Comparison of ENCODE assay signal across 28 cellular contexts in genomic region chr7:32058017-32058416, GRCh38. TPM values are rescaled to one million over a fixed set of nuclear protein-coding genes. Genes with fewer than 3 reads are reported as not detected.
DNase-seq lines count a peak whose midpoint lies in the region; ATAC-seq, FAIRE-seq and TF ChIP-seq lines count a peak whose summit lies in the region.
"Had no signal": no experiment of that assay in that cellular context is flagged by ENCODE, and none has a peak within 500 bp of the region (broad histone marks: within the 10 kb centered on the region; RNA-seq: fewer than 3 reads in every experiment).

No MANE protein-coding gene starts in this region.

- no peak overlapping the region; the same call in 1 of the 2 replicates for H3K9ac ChIP-seq in SK-N-SH
- H3K9ac ChIP-seq: neural progenitor cell had no signal

- TF ChIP-seq CTCF in SK-N-SH (IDR thresholded peaks at IDR 0.05), result no peak
- no peak for TF ChIP-seq CTCF in left ventricle myocardium inferior (IDR thresholded peaks at IDR 0.05; ENCODE audit: borderline replicate concordance)

- H3K9me3 ChIP-seq in SK-N-SH (no peaks in the 10 kb centered on the region), left ventricle myocardium inferior (replicated peaks) (no peaks in the 10 kb centered on the region), small intestine (ENCODE audit: control insufficient read depth, low read depth) (no peaks in the 10 kb centered on the region)
- H3K9me3 ChIP-seq: left lung, mucosa of descending colon, Peyer's patch, prostate gland, thyroid gland had no signal

- 18% methylated on average over 5 of the region's 5 CpGs for WGBS in SK-N-SH (ENCODE audit: low lambda C conversion rate)
- WGBS in small intestine, 3 donors, result 78 to 95% (median 90%) methylated on average over 5 of the region's 5 CpGs

- no peak for TF ChIP-seq EP300 in SK-N-SH (IDR thresholded peaks at IDR 0.05; ENCODE audit: borderline replicate concordance in 1 of 2, low read depth in 1 of 2, low read length in 1 of 2)

- no peak overlapping the region for H2AFZ ChIP-seq in SK-N-SH (ENCODE audit: low read depth)
- H2AFZ ChIP-seq: GM23338, neural progenitor cell had no signal

- H3K4me2 ChIP-seq in SK-N-SH, result peak overlapping the region; percentile 68
- H3K4me2 ChIP-seq: GM23338, neural progenitor cell, smooth muscle cell had no signal

- ATAC-seq in SK-N-SH treated with all-trans-retinoic acid at 6 μM for 48 hours, result no peak
- ATAC-seq: GM23338; left lung; mucosa of descending colon; stimulated activated memory B cell treated with anti-CD40 and anti-IgM and Interleukin-4, amounts not matched to agents 10 μg/mL and 1 μg/mL and 100 μg/mL, for 72 hours had no signal

- intact Hi-C loops in left ventricle myocardium inferior (cut with micrococcal nuclease), result no loop called here

- FAIRE-seq in small intestine (lab: Jason Lieb, UNC), result no peak

- H3K36me3 ChIP-seq in SK-N-SH (replicated peaks in 1 of 2; ENCODE audit: control insufficient read depth in 1 of 2, insufficient read depth in 2 of 2, low read length in 1 of 2) (no peaks in the 10 kb centered on the region), left ventricle myocardium inferior (no peaks in the 10 kb centered on the region), small intestine (ENCODE audit: control insufficient read depth in 2 of 2, insufficient read depth in 2 of 2, low read length in 2 of 2) (no peaks in the 10 kb centered on the region)
- H3K36me3 ChIP-seq: brain microvascular endothelial cell, left lung, neural progenitor cell, Peyer's patch, prostate gland, thyroid gland had no signal

- POLR2A ChIA-PET in SK-N-SH (lab: Yijun Ruan, JAX), result no interaction called here

- no peaks in the 10 kb centered on the region for H3F3A ChIP-seq in SK-N-SH (replicated peaks; ENCODE audit: insufficient read depth)

- H4K20me1 ChIP-seq in SK-N-SH (ENCODE audit: insufficient read depth), result no peaks in the 10 kb centered on the region

- TF ChIP-seq RAD21 in SK-N-SH (IDR thresholded peaks at IDR 0.05; ENCODE audit: low read length), result no peak

- CTCF ChIA-PET in SK-N-SH (lab: Yijun Ruan, JAX), result interaction anchor here (1.7 kb wide), 1 partner anchor 9 kb away, joined by 4 read pairs; no protein-coding TSS in a partner anchor

- no peaks in the 10 kb centered on the region for H3K79me2 ChIP-seq in SK-N-SH (ENCODE audit: insufficient read depth)

- no peak overlapping the region for H3K4me3 ChIP-seq in SK-N-SH (ENCODE audit: low read depth in 2 of 2, low read length in 1 of 2)
- peak overlapping the region; percentile 14 for H3K4me3 ChIP-seq in left ventricle myocardium inferior
- no peak overlapping the region for H3K4me3 ChIP-seq in small intestine (ENCODE audit: low read depth in 1 of 2, low read length in 2 of 2)
- H3K4me3 ChIP-seq: coronary artery, GM23338, left lung, mucosa of descending colon, neural progenitor cell, Peyer's patch, prostate gland, smooth muscle cell, thyroid gland had no signal

- peaks cover 3 to 15% of the 10 kb centered on the region in 2 experiments; a peak in 3 of 4 replicates for H3K4me1 ChIP-seq in SK-N-SH (ENCODE audit: control insufficient read depth in 1 of 2, insufficient read depth in 2 of 2, low read depth in 1 of 2, low read length in 1 of 2)
- peaks cover 98% of the 10 kb centered on the region for H3K4me1 ChIP-seq in left ventricle myocardium inferior
- H3K4me1 ChIP-seq in small intestine (ENCODE audit: control insufficient read depth in 2 of 2, insufficient read depth in 1 of 2, low read depth in 1 of 2, low read length in 1 of 2), result no peaks in the 10 kb centered on the region
- H3K4me1 ChIP-seq: left lung, prostate gland, thyroid gland had no signal

- H3K27ac ChIP-seq in SK-N-SH (ENCODE audit: low read depth in 2 of 2, low read length in 1 of 2), result peak overlapping the region; percentile 53 to 74; a peak in 3 of 4 replicates
- peak overlapping the region; percentile 71 for H3K27ac ChIP-seq in left ventricle myocardium inferior (replicated peaks)
- H3K27ac ChIP-seq in small intestine (ENCODE audit: low read depth in 1 of 2, low read length in 1 of 2), result no peak overlapping the region
- H3K27ac ChIP-seq: brain microvascular endothelial cell, coronary artery, left lung, neural progenitor cell, prostate gland, thyroid gland had no signal

- H3K9me2 ChIP-seq in SK-N-SH, result no peaks in the 10 kb centered on the region

- H3K27me3 ChIP-seq in SK-N-SH (ENCODE audit: insufficient read depth), result peaks cover 9% of the 10 kb centered on the region; the same call in 1 of the 2 replicates
- no peaks in the 10 kb centered on the region for H3K27me3 ChIP-seq in left ventricle myocardium inferior (ENCODE audit: low read depth)
- no peaks in the 10 kb centered on the region for H3K27me3 ChIP-seq in small intestine (ENCODE audit: control insufficient read depth in 2 of 2, insufficient read depth in 2 of 2, low read length in 2 of 2)
- H3K27me3 ChIP-seq: brain microvascular endothelial cell, left lung, Peyer's patch, thyroid gland had no signal

- DNase-seq in SK-N-SH (no peak), RPMI7951 (ENCODE audit: low read depth) (peak; percentile 58), left ventricle myocardium inferior (no peak), stromal cell of bone marrow (ENCODE audit: low read depth) (peak; percentile 66), NCI-H82 (lab: John Stamatoyannopoulos, UW) (no peak), small intestine (no peak), GDM1 (lab: John Stamatoyannopoulos, UW) (no peak)
- DNase-seq: activated B cell treated with CpG ODN at 0.5 μM for 24 hours; activated CD4-positive, alpha-beta T cell treated with anti-CD3 and anti-CD28 coated beads, Interleukin-2, amount 50 U/mL, for 4 hours; activated CD8-positive, alpha-beta memory T cell treated with anti-CD3 and anti-CD28 coated beads, Interleukin-2, amount 50 U/mL, for 48 hours; brain microvascular endothelial cell; Karpas-422; left lung; mucosa of descending colon; NCI-H1048; NCI-H2081 treated with DMSO at 0.1 percent for 48 hours; NCI-H524 treated with DMSO at 0.1 percent for 48 hours; Peyer's patch; T1000; thyroid gland had no signal

TF ChIP-seq in SK-N-SH, 30 proteins besides CTCF, POLR2A, EP300 and RAD21:
- TF ChIP-seq SIN3A (IDR thresholded peaks at IDR 0.05; ENCODE audit: borderline replicate concordance, low read depth, low read length) (no peak), MEF2A (IDR thresholded peaks at IDR 0.05; ENCODE audit: borderline replicate concordance, low read depth) (no peak), FOXJ3 (CRISPR knock-in tag; IDR thresholded peaks at IDR 0.05) (no peak), POLR2AphosphoS5 (IDR thresholded peaks at IDR 0.05; ENCODE audit: low read depth, low read length) (no peak), TEAD4 (IDR thresholded peaks at IDR 0.05; ENCODE audit: borderline replicate concordance, insufficient read depth) (no peak), EZH2phosphoT487 (IDR thresholded peaks at IDR 0.05; ENCODE audit: borderline replicate concordance, low read depth) (no peak), SMC3 (IDR thresholded peaks at IDR 0.05; ENCODE audit: low read depth, low read length) (no peak), NRF1 (IDR thresholded peaks at IDR 0.05; ENCODE audit: low read depth, low read length) (no peak), RXRA (IDR thresholded peaks at IDR 0.05; ENCODE audit: borderline replicate concordance, low read depth) (no peak), ELF1 (IDR thresholded peaks at IDR 0.05) (no peak)
- TF ChIP-seq, protein P1, sequence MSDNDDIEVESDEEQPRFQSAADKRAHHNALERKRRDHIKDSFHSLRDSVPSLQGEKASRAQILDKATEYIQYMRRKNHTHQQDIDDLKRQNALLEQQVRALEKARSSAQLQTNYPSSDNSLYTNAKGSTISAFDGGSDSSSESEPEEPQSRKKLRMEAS (IDR thresholded peaks at IDR 0.05; ENCODE audit: low read depth), result no peak

TF ChIP-seq in SK-N-SH treated with all-trans-retinoic acid at 6 μM for 48 hours, 23 proteins besides CTCF, POLR2A, EP300 and RAD21 (continues in another document):
- TF ChIP-seq SNAI2 (CRISPR knock-in tag; IDR thresholded peaks at IDR 0.05), result no peak
- no peak for TF ChIP-seq ZFP3 (CRISPR knock-in tag; IDR thresholded peaks at IDR 0.05)
- TF ChIP-seq, protein P2, sequence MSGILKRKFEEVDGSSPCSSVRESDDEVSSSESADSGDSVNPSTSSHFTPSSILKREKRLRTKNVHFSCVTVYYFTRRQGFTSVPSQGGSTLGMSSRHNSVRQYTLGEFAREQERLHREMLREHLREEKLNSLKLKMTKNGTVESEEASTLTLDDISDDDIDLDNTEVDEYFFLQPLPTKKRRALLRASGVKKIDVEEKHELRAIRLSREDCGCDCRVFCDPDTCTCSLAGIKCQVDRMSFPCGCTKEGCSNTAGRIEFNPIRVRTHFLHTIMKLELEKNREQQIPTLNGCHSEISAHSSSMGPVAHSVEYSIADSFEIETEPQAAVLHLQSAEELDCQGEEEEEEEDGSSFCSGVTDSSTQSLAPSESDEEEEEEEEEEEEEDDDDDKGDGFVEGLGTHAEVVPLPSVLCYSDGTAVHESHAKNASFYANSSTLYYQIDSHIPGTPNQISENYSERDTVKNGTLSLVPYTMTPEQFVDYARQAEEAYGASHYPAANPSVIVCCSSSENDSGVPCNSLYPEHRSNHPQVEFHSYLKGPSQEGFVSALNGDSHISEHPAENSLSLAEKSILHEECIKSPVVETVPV (CRISPR knock-in tag; IDR thresholded peaks at IDR 0.05), result no peak

RNA-seq across cellular contexts. Expression of gene PDE1C, which starts 12.2 kb away (rescaled TPM):
- polyA plus RNA-seq in SK-N-SH (2012; rRNA removed) (4.6 and 7.3 TPM in 2 replicates), small intestine (under 1 TPM; 0.22 to 0.78 (median 0.54) TPM)
- polyA plus RNA-seq in SK-N-SH (2012; cell fraction: cytosol; rRNA removed), result 5.3 and 6.3 TPM in 2 replicates
- 13.8 and 19.1 TPM in 2 replicates for polyA plus RNA-seq in SK-N-SH (2012; cell fraction: nucleus; rRNA removed)
- total RNA-seq in RPMI7951 (2014; rRNA removed; shearing (Covaris generic)), result 17.5 and 19.1 TPM in 2 replicates
- total RNA-seq in left ventricle myocardium inferior, result 207 TPM
- total RNA-seq: activated B cell treated with CpG ODN at 0.5 μM for 24 hours; activated T-helper 2 cell treated with anti-CD3 and anti-CD28 coated beads, Interferon-gamma antibody, Interleukin-2, Interleukin-4, amounts not matched to agents 10 μg/mL and 5 μg/mL and 100 μg/mL, durations not matched to agents 14 hours and 24 hours and 36 hours had no signal
- polyA plus RNA-seq: GM23338 had no signal

Comparison
In these comparisons a context has a peak if more than half of its experiments do, and no peak if none do; other contexts are left out.
1. DNase-seq: peak in RPMI7951 (single experiment) and stromal cell of bone marrow (single experiment); none in SK-N-SH (single experiment), left ventricle myocardium inferior (single experiment), NCI-H82 (single experiment), small intestine (single experiment) and GDM1 (single experiment).
2. H3K27ac ChIP-seq: peak in SK-N-SH (2 of 2) and left ventricle myocardium inferior (single experiment); none in small intestine (0 of 2).
3. RNA of gene PDE1C, which starts 12.2 kb away (total RNA-seq): 207 TPM in left ventricle myocardium inferior (single experiment); 17.5 to 19.1 TPM in RPMI7951; every median in the first group is over 10 times any median in the second.